ENCODE assay signal across 16 cellular contexts in genomic region chr10:125187238-125188194, GRCh38. TPM values are rescaled to one million over a fixed set of nuclear protein-coding genes. Genes with fewer than 3 reads are reported as not detected.
DNase-seq lines count a peak whose midpoint lies in the region; ATAC-seq, FAIRE-seq and TF ChIP-seq lines count a peak whose summit lies in the region.
"Had no signal": no experiment of that assay in that cellular context is flagged by ENCODE, and none has a peak within 500 bp of the region (broad histone marks: within the 10 kb centered on the region; RNA-seq: fewer than 3 reads in every experiment).

No MANE protein-coding gene starts in this region.

- no peaks in the 10 kb centered on the region for H3K79me1 ChIP-seq in neuronal stem cell (ENCODE audit: low read depth, low read length)

- H3K9ac ChIP-seq in DND-41 (ENCODE audit: low read depth, low read length) (no peak overlapping the region), neuronal stem cell (ENCODE audit: low read depth, low read length, poor library complexity) (no peak overlapping the region)
- H3K9ac ChIP-seq: GM23248 had no signal

- peak overlapping the region; percentile 62 for H3K18ac ChIP-seq in neuronal stem cell (ENCODE audit: low read length)

- no peaks in the 10 kb centered on the region for H3K9me3 ChIP-seq in DND-41 (ENCODE audit: insufficient read depth, low read length, severe bottlenecking)
- no peaks in the 10 kb centered on the region for H3K9me3 ChIP-seq in HEK293 (ENCODE audit: control insufficient read depth, insufficient read depth, low read depth, low read length)
- no peaks in the 10 kb centered on the region for H3K9me3 ChIP-seq in neuronal stem cell (replicated peaks in 1 of 2; ENCODE audit: control insufficient read depth in 2 of 2, insufficient read depth in 1 of 2, low read depth in 1 of 2, low read length in 2 of 2)

- H3K4me2 ChIP-seq in DND-41 (ENCODE audit: insufficient read depth, low read length) (no peak overlapping the region), neuronal stem cell (ENCODE audit: insufficient read depth, low read length, poor library complexity, severe bottlenecking) (no peak overlapping the region)

- H2AK5ac ChIP-seq in neuronal stem cell (ENCODE audit: low read depth, low read length): peak overlapping the region; percentile 23

- no peak overlapping the region for H2BK15ac ChIP-seq in neuronal stem cell (ENCODE audit: low read length)

- no peak overlapping the region for H4K91ac ChIP-seq in neuronal stem cell (ENCODE audit: low read depth, low read length, poor library complexity)

- no peaks in the 10 kb centered on the region for H3K79me2 ChIP-seq in DND-41 (ENCODE audit: insufficient read depth, low read length)

- no peak overlapping the region for H2BK5ac ChIP-seq in neuronal stem cell (ENCODE audit: low read length)

- no peak overlapping the region for H2BK120ac ChIP-seq in neuronal stem cell (ENCODE audit: low read depth, low read length)

- no peak for DNase-seq in DND-41
- DNase-seq in bronchial epithelial cell (ENCODE audit: low read depth): no peak
- no peak for DNase-seq in neuronal stem cell (ENCODE audit: low spot score)
- DNase-seq in KG1 (lab: John Stamatoyannopoulos, UW): no peak
- DNase-seq in activated CD8-positive, alpha-beta memory T cell treated with anti-CD3 and anti-CD28 coated beads, Interleukin-2, amount 50 U/mL, for 48 hours: no peak
- DNase-seq: C1 segment of cervical spinal cord; CD4-positive, alpha-beta memory T cell; DMS79; EL; GM23248 had no signal

- H3K4me3 ChIP-seq in DND-41 (ENCODE audit: low read depth in 1 of 2, low read length in 2 of 2) (no peak overlapping the region), HEK293 (ENCODE audit: low read depth, low read length) (no peak overlapping the region), bronchial epithelial cell (ENCODE audit: low read depth, low read length) (no peak overlapping the region), neuronal stem cell (ENCODE audit: low read length in 2 of 2) (no peak overlapping the region)
- H3K4me3 ChIP-seq: GM23248 had no signal

- no peak overlapping the region for H4K8ac ChIP-seq in neuronal stem cell (ENCODE audit: low read depth, low read length)

- H3K14ac ChIP-seq in neuronal stem cell (ENCODE audit: low read length): no peak overlapping the region

- H3K4me1 ChIP-seq in DND-41 (ENCODE audit: insufficient read depth, low read length): no peaks in the 10 kb centered on the region
- H3K4me1 ChIP-seq in HEK293 (ENCODE audit: control insufficient read depth, insufficient read depth, low read length): no peaks in the 10 kb centered on the region
- H3K4me1 ChIP-seq in neuronal stem cell (ENCODE audit: control insufficient read depth in 2 of 2, insufficient read depth in 1 of 2, low read depth in 1 of 2, low read length in 2 of 2): peaks cover 0 to 10% of the 10 kb centered on the region in 2 donors

- H2AFZ ChIP-seq in DND-41 (ENCODE audit: low read depth, low read length): no peak overlapping the region
- no peak overlapping the region for H2AFZ ChIP-seq in neuronal stem cell (ENCODE audit: low read length)
- H2AFZ ChIP-seq: GM23248 had no signal

- peaks cover 6% of the 10 kb centered on the region for H3K27me3 ChIP-seq in DND-41 (ENCODE audit: insufficient read depth, low read length, poor library complexity)
- H3K27me3 ChIP-seq in bronchial epithelial cell (ENCODE audit: control insufficient read depth, insufficient read depth, low read length): peaks cover 1% of the 10 kb centered on the region
- peaks cover 0 to 11% (median 0%) of the 10 kb centered on the region in 3 experiments for H3K27me3 ChIP-seq in neuronal stem cell (ENCODE audit: control insufficient read depth in 3 of 3, insufficient read depth in 3 of 3, low read depth in 1 of 3, low read length in 3 of 3)

- FAIRE-seq in bronchial epithelial cell (lab: Jason Lieb, UNC): peak; percentile 83
- FAIRE-seq: A204.1, G401.6, GM12891, H54 had no signal

- H3K36me3 ChIP-seq in DND-41 (ENCODE audit: insufficient read depth, low read length) (no peaks in the 10 kb centered on the region), HEK293 (ENCODE audit: control insufficient read depth in 2 of 2, insufficient read depth in 1 of 2, low read length in 2 of 2) (no peaks in the 10 kb centered on the region), bronchial epithelial cell (ENCODE audit: control insufficient read depth, insufficient read depth, low read length) (no peaks in the 10 kb centered on the region), neuronal stem cell (replicated peaks in 1 of 2; ENCODE audit: control insufficient read depth in 2 of 2, insufficient read depth in 2 of 2, low read length in 2 of 2) (no peaks in the 10 kb centered on the region)

- no peak for TF ChIP-seq CTCF in DND-41 (IDR thresholded peaks at IDR 0.05; ENCODE audit: borderline replicate concordance, extremely low read depth, low read length, poor library complexity, severe bottlenecking)
- TF ChIP-seq CTCF in HEK293 (tag by site-specific recombination; IDR thresholded peaks at IDR 0.05): no peak
- no peak for TF ChIP-seq CTCF in bronchial epithelial cell (IDR thresholded peaks at IDR 0.05; ENCODE audit: insufficient read depth, low read length, severe bottlenecking)

- H3K23ac ChIP-seq in neuronal stem cell (ENCODE audit: low read depth, low read length, poor library complexity): no peak overlapping the region

- no peak overlapping the region for H2BK12ac ChIP-seq in neuronal stem cell (ENCODE audit: low read length)

- POLR2A ChIA-PET in HEK293 (lab: Yijun Ruan, JAX): no interaction called here

- H3K27ac ChIP-seq in DND-41 (ENCODE audit: low read length): no peak overlapping the region
- H3K27ac ChIP-seq in HEK293 (ENCODE audit: extremely low read depth, low read depth, low read length): no peak overlapping the region
- no peak overlapping the region for H3K27ac ChIP-seq in neuronal stem cell (replicated peaks; ENCODE audit: low read length)
- H3K27ac ChIP-seq: GM23248 had no signal

- no peaks in the 10 kb centered on the region for H4K20me1 ChIP-seq in DND-41 (ENCODE audit: insufficient read depth, low read length)

- ATAC-seq in DND-41 (ENCODE audit: insufficient read depth, low read depth): peak; percentile 58; the same call in 1 of the 3 replicates
- no peak for ATAC-seq in GM18511 (IDR thresholded peaks at IDR 0.05; ENCODE audit: unreplicated experiment)

- no CpG with 5 or more reads among the region's 6 CpGs for WGBS in neuronal stem cell (ENCODE audit: extremely low coverage in 2 of 2, insufficient read length in 2 of 2, insufficient replicate concordance in 1 of 2), 2 donors

- H3K4ac ChIP-seq in neuronal stem cell (ENCODE audit: low read length): no peak overlapping the region

- CTCF ChIA-PET in HEK293 (lab: Yijun Ruan, JAX): interaction anchor here (0.7 kb wide), 1 partner anchor 254 kb away, joined by 3 read pairs; no protein-coding TSS in a partner anchor

TF ChIP-seq in HEK293, 187 proteins besides CTCF, POLR2A, EP300 and RAD21:
- TF ChIP-seq YY2 (tag by site-specific recombination; IDR thresholded peaks at IDR 0.05): no peak
- peak; percentile 36; the same call in 1 of the 2 replicates for TF ChIP-seq ZNF398 (tag by site-specific recombination; IDR thresholded peaks at IDR 0.05)
- peak; percentile 81 for TF ChIP-seq ZFP3 (tag by site-specific recombination; IDR thresholded peaks at IDR 0.05; ENCODE audit: low read depth)
- peak; percentile 63 for TF ChIP-seq ZNF341 (tag by site-specific recombination; IDR thresholded peaks at IDR 0.05; ENCODE audit: low read depth)
- peak; percentile 36; the same call in 1 of the 2 replicates for TF ChIP-seq SP3 (tag by site-specific recombination; IDR thresholded peaks at IDR 0.05)
TF ChIP-seq in HEK293: peak in this region for 4.

RNA-seq across cellular contexts. Expression of gene CTBP2, which starts 27.2 kb away (rescaled TPM):
- 123 and 141 TPM in 2 replicates for total RNA-seq in bronchial epithelial cell
- polyA plus RNA-seq in neuronal stem cell (2013, experiment 1 of 2): 55.2 TPM
- polyA plus RNA-seq in neuronal stem cell (2013, experiment 2 of 2): 52.9 TPM
